ENCODE assay signal across 3 cellular contexts in the genomic region with DNA sequence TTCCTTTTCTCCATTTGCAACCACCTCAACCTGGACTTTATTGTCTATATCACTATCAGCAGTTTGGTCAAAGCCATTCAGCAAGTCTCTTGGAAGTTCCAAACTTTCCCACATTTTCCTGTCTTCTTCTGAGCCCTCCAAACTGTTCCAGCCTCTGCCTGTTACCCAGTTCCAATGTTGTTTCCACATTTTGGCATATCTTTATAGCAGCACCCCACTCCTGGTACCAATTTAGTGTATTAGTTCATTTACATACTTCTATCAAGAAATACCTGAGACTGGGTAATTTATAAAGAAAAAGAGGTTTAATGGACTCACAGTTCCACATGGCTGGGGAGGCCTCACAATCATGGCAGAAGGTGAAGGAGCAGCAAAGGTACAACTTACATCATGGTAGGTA.
DNase-seq lines count a peak whose midpoint lies in the region; ATAC-seq, FAIRE-seq and TF ChIP-seq lines count a peak whose summit lies in the region.
"Not testable (repeated sequence)": the region's sequence is repeated elsewhere in the genome, so short reads cannot be mapped to it uniquely, and the experiment has no call there.

No MANE protein-coding gene starts in this region.

- not testable (repeated sequence) for H3K4me1 ChIP-seq in HEK293 (ENCODE audit: control insufficient read depth, insufficient read depth, low read length); K562 (replicated peaks in 1 of 2; ENCODE audit: control insufficient read depth in 2 of 2, insufficient read depth in 2 of 2, low read length in 2 of 2)

- not testable (repeated sequence) for H3K27ac ChIP-seq in HEK293 (ENCODE audit: extremely low read depth, low read depth, low read length); K562 (ENCODE audit: extremely low read depth, low read depth, low read length)

- TF ChIP-seq RAD21 in K562 (CRISPR knock-in tag; conservative IDR thresholded peaks at IDR 0.05 in 1 of 2, IDR thresholded peaks at IDR 0.05 in 1 of 2): not testable (repeated sequence)

- H3K9me1 ChIP-seq in K562 (ENCODE audit: control insufficient read depth, insufficient read depth, low read length): not testable (repeated sequence)

- POLR2A ChIA-PET in HEK293 (lab: Yijun Ruan, JAX); K562 (lab: Yijun Ruan, JAX): not testable (repeated sequence)

- TF ChIP-seq EP300 in K562 (IDR thresholded peaks at IDR 0.05; ENCODE audit: low read length): not testable (repeated sequence)

- H3K27me3 ChIP-seq in K562 (ENCODE audit: control insufficient read depth in 2 of 2, insufficient read depth in 2 of 2, low read length in 2 of 2): not testable (repeated sequence)

- not testable (repeated sequence) for BruUV-seq in K562 (replicated peaks; lab: Mats Ljungman, UMichigan)

- H3K4me1 Mint-ChIP-seq in stimulated activated naive B cell treated with anti-CD40 and anti-IgM and Interleukin-4, amounts not matched to agents 10 μg/mL and 1 μg/mL and 100 μg/mL, for 72 hours: not testable (repeated sequence)

- H3K79me2 ChIP-seq in K562 (ENCODE audit: control insufficient read depth, insufficient read depth, low read length): not testable (repeated sequence)

- H3K9me3 Mint-ChIP-seq in stimulated activated naive B cell treated with anti-CD40 and anti-IgM and Interleukin-4, amounts not matched to agents 10 μg/mL and 1 μg/mL and 100 μg/mL, for 72 hours: peaks cover 13 to 23% of the 10 kb centered on the region in 2 donors

- intact Hi-C loops in K562 (cut with micrococcal nuclease): not testable (repeated sequence)

- not testable (repeated sequence) for H3K36me3 ChIP-seq in HEK293 (ENCODE audit: control insufficient read depth in 2 of 2, insufficient read depth in 1 of 2, low read length in 2 of 2); K562 (ENCODE audit: control insufficient read depth, insufficient read depth, low read length)

- H3K4me2 ChIP-seq in K562 (ENCODE audit: insufficient read depth, low read length): not testable (repeated sequence)

- not testable (repeated sequence) for TF ChIP-seq CTCF in HEK293 (tag by site-specific recombination; IDR thresholded peaks at IDR 0.05); K562 (IDR thresholded peaks at IDR 0.05 in 2 of 3, conservative IDR thresholded peaks at IDR 0.05 in 1 of 3; ENCODE audit: insufficient read depth in 2 of 3, low read depth in 1 of 3, low read length in 3 of 3)

- not testable (repeated sequence) for H3K27me3 Mint-ChIP-seq in stimulated activated naive B cell treated with anti-CD40 and anti-IgM and Interleukin-4, amounts not matched to agents 10 μg/mL and 1 μg/mL and 100 μg/mL, for 72 hours

- H3K36me3 Mint-ChIP-seq in stimulated activated naive B cell treated with anti-CD40 and anti-IgM and Interleukin-4, amounts not matched to agents 10 μg/mL and 1 μg/mL and 100 μg/mL, for 72 hours: not testable (repeated sequence)

- not testable (repeated sequence) for FAIRE-seq in K562 (lab: Jason Lieb, UNC)

- not testable (repeated sequence) for H3K9me3 ChIP-seq in HEK293 (ENCODE audit: control insufficient read depth, insufficient read depth, low read depth, low read length); K562 (replicated peaks; ENCODE audit: control insufficient read depth, insufficient read depth, low read depth, low read length)

- H3K4me3 Mint-ChIP-seq in stimulated activated naive B cell treated with anti-CD40 and anti-IgM and Interleukin-4, amounts not matched to agents 10 μg/mL and 1 μg/mL and 100 μg/mL, for 72 hours: not testable (repeated sequence)

- H3K4me3 ChIP-seq in HEK293 (ENCODE audit: low read depth, low read length); K562: not testable (repeated sequence)

- not testable (repeated sequence) for H4K20me1 ChIP-seq in K562 (replicated peaks; ENCODE audit: control insufficient read depth, insufficient read depth, low read length)

- not testable (repeated sequence) for ATAC-seq in K562; stimulated activated naive B cell treated with anti-CD40 and anti-IgM and Interleukin-4, amounts not matched to agents 10 μg/mL and 1 μg/mL and 100 μg/mL, for 72 hours (replicated peaks)

- in situ Hi-C loops in K562 (cut with MboI): not testable (repeated sequence)

- DNase-seq in K562 (ENCODE audit: extremely low read depth in 1 of 4, low spot score in 3 of 4); stimulated activated naive B cell treated with anti-CD40 and anti-IgM and Interleukin-4, amounts not matched to agents 10 μg/mL and 1 μg/mL and 100 μg/mL, for 72 hours: not testable (repeated sequence)

- TF ChIP-seq POLR2A in K562 (conservative IDR thresholded peaks at IDR 0.05): not testable (repeated sequence)

- CTCF ChIA-PET in HEK293 (lab: Yijun Ruan, JAX); K562 (lab: Yijun Ruan, JAX; ENCODE audit: low intra/inter-chr PET ratio): not testable (repeated sequence)

- H2AFZ ChIP-seq in K562 (ENCODE audit: low read depth, low read length): not testable (repeated sequence)

- peak overlapping the region; percentile 9 for H3K27ac Mint-ChIP-seq in stimulated activated naive B cell treated with anti-CD40 and anti-IgM and Interleukin-4, amounts not matched to agents 10 μg/mL and 1 μg/mL and 100 μg/mL, for 72 hours

- not testable (repeated sequence) for H3K9ac ChIP-seq in K562 (ENCODE audit: insufficient read depth in 1 of 2, low read depth in 2 of 2, low read length in 2 of 2)

TF ChIP-seq in HEK293, 187 proteins besides CTCF, POLR2A, EP300 and RAD21:
- TF ChIP-seq ZNF707 (tag by site-specific recombination; IDR thresholded peaks at IDR 0.05): peak; percentile 83

TF ChIP-seq in K562, 482 proteins besides CTCF, POLR2A, EP300 and RAD21:
- peak; percentile 85 for TF ChIP-seq ZNF707 (CRISPR knock-in tag; conservative IDR thresholded peaks at IDR 0.05)
TF ChIP-seq in K562: peak in this region for 1; not testable (repeated sequence) for 481.
